In the genomic region with DNA sequence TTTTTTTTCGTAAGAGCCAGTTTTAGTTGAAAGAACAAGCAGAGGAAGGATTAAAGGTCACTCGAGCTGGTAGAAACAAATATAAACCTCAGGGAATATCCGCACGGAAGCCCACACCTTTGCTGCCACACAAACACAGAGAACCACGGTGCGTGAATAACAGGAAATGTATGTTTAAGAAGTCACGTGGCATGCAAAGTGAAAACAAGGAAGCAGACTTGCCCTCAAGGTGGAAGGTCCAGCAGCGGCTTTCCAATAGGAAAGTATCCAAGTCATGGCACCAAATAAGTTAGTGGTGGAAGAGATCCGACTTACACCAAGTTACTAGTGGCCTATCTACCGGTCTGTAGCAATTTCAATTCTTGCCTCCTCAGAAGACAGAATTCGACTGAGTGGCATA, we compare ENCODE assay signal across 16 cellular contexts.
"Had no signal": no experiment of that assay in that cellular context is flagged by ENCODE, and none has a peak within 500 bp of the region (broad histone marks: within the 10 kb centered on the region; RNA-seq: fewer than 3 reads in every experiment).

No MANE protein-coding gene starts in this region.

- H3K4me3 ChIP-seq: esophagus squamous epithelium, gastroesophageal sphincter, right atrium auricular region had no signal

- FAIRE-seq: keratinocyte, small intestine had no signal

- H3K36me3 Mint-ChIP-seq: immature natural killer cell; naive thymus-derived CD8-positive, alpha-beta T cell had no signal

- H3K4me1 Mint-ChIP-seq: immature natural killer cell; naive thymus-derived CD8-positive, alpha-beta T cell had no signal

- H3K27me3 ChIP-seq: esophagus squamous epithelium, gastroesophageal sphincter, neutrophil, right atrium auricular region had no signal

- H3K27ac Mint-ChIP-seq: dendritic cell treated with granulocyte-macrophage colony-stimulating factor and Interleukin-4, amounts not matched to agents 40 ng/mL and 50 ng/mL, for 4 days; immature natural killer cell; naive thymus-derived CD8-positive, alpha-beta T cell had no signal

- H3K4me3 Mint-ChIP-seq: dendritic cell treated with granulocyte-macrophage colony-stimulating factor and Interleukin-4, amounts not matched to agents 40 ng/mL and 50 ng/mL, for 4 days; immature natural killer cell; naive thymus-derived CD8-positive, alpha-beta T cell had no signal

- H3K36me3 ChIP-seq: esophagus squamous epithelium, gastroesophageal sphincter, neutrophil, right atrium auricular region had no signal

- H3K4me1 ChIP-seq: esophagus squamous epithelium, gastroesophageal sphincter, right atrium auricular region had no signal

- H3K9me3 ChIP-seq: neutrophil, right atrium auricular region had no signal

- H3K27ac ChIP-seq: esophagus squamous epithelium, gastroesophageal sphincter, neutrophil, right atrium auricular region had no signal

- DNase-seq: esophagus squamous epithelium; foreskin fibroblast; glutamatergic neuron; immature natural killer cell; left ventricle myocardium superior; mammary epithelial cell; naive thymus-derived CD8-positive, alpha-beta T cell; small intestine; stimulated activated CD4-positive, alpha-beta T cell treated with anti-CD3 and anti-CD28 coated beads, Interleukin-12 subunit alpha, Interleukin-12 subunit beta, amount 100 ng/mL, for 4 hours; stimulated activated naive CD4-positive, alpha-beta T cell treated with Interleukin-2 at 50 U/mL for 16 hours; trophoblast cell had no signal

- H3K27me3 Mint-ChIP-seq: dendritic cell treated with granulocyte-macrophage colony-stimulating factor and Interleukin-4, amounts not matched to agents 40 ng/mL and 50 ng/mL, for 4 days; naive thymus-derived CD8-positive, alpha-beta T cell had no signal

- ATAC-seq: gastroesophageal sphincter; left ventricle myocardium superior; naive thymus-derived CD8-positive, alpha-beta T cell had no signal
